ENCODE assay signal across 8 cellular contexts in genomic region chr1:54885863-54886723, GRCh38. TPM values are rescaled to one million over a fixed set of nuclear protein-coding genes. Genes with fewer than 3 reads are reported as not detected.
DNase-seq lines count a peak whose midpoint lies in the region; ATAC-seq and TF ChIP-seq lines count a peak whose summit lies in the region.

No MANE protein-coding gene starts in this region.

- H3K27ac ChIP-seq in temporal lobe (ENCODE audit: low read depth, low read length) = peak overlapping the region; percentile 30

- H3K4me3 Mint-ChIP-seq in stimulated activated naive CD8-positive, alpha-beta T cell treated with anti-CD3 and anti-CD28 coated beads, Interleukin-15, Interleukin-2, amounts not matched to agents 100 ng/mL and 50 ng/mL, for 24 hours = peak overlapping the region; percentile 91
- peak overlapping the region; percentile 93 to 98 (median 95) for H3K4me3 Mint-ChIP-seq in brain

- H3K27ac Mint-ChIP-seq in stimulated activated naive CD8-positive, alpha-beta T cell treated with anti-CD3 and anti-CD28 coated beads, Interleukin-15, Interleukin-2, amounts not matched to agents 100 ng/mL and 50 ng/mL, for 24 hours = peak overlapping the region; percentile 89
- H3K27ac Mint-ChIP-seq in brain = peak overlapping the region; percentile 51 to 94 (median 90)

- H3K27me3 Mint-ChIP-seq in stimulated activated naive CD8-positive, alpha-beta T cell treated with anti-CD3 and anti-CD28 coated beads, Interleukin-15, Interleukin-2, amounts not matched to agents 100 ng/mL and 50 ng/mL, for 24 hours = peaks cover 24% of the 10 kb centered on the region
- peaks cover 14% of the 10 kb centered on the region for H3K27me3 Mint-ChIP-seq in brain

- peaks cover 31% of the 10 kb centered on the region for H3K4me1 Mint-ChIP-seq in stimulated activated naive CD8-positive, alpha-beta T cell treated with anti-CD3 and anti-CD28 coated beads, Interleukin-15, Interleukin-2, amounts not matched to agents 100 ng/mL and 50 ng/mL, for 24 hours (ENCODE audit: low read depth)
- H3K4me1 Mint-ChIP-seq in brain = peaks cover 60% of the 10 kb centered on the region

- no peak for TF ChIP-seq CTCF in brain (conservative IDR thresholded peaks at IDR 0.05)

- H3K9me3 Mint-ChIP-seq in stimulated activated naive CD8-positive, alpha-beta T cell treated with anti-CD3 and anti-CD28 coated beads, Interleukin-15, Interleukin-2, amounts not matched to agents 100 ng/mL and 50 ng/mL, for 24 hours = no peaks in the 10 kb centered on the region
- H3K9me3 Mint-ChIP-seq in brain = peaks cover 0 to 11% (median 0%) of the 10 kb centered on the region in 5 experiments

- no peak for DNase-seq in stimulated activated naive CD8-positive, alpha-beta T cell treated with anti-CD3 and anti-CD28 coated beads, Interleukin-15, Interleukin-2, amounts not matched to agents 100 U/mL and 50 U/mL, for 24 hours
- DNase-seq in NCI-H510A treated with DMSO at 0.1 percent for 48 hours (lab: John Stamatoyannopoulos, UW) = peak; percentile 76
- DNase-seq in left kidney (ENCODE audit: low read depth, low spot score) = peak; percentile 68
- DNase-seq in stimulated activated CD4-positive, alpha-beta T cell treated with anti-CD3 and anti-CD28 coated beads, Interleukin-4, amount 100 ng/mL, for 24 hours = no peak

- peaks cover 31% of the 10 kb centered on the region for H3K36me3 Mint-ChIP-seq in stimulated activated naive CD8-positive, alpha-beta T cell treated with anti-CD3 and anti-CD28 coated beads, Interleukin-15, Interleukin-2, amounts not matched to agents 100 ng/mL and 50 ng/mL, for 24 hours (ENCODE audit: low read depth)
- H3K36me3 Mint-ChIP-seq in brain = peaks cover 39% of the 10 kb centered on the region

- ATAC-seq in stimulated activated naive CD8-positive, alpha-beta T cell treated with anti-CD3 and anti-CD28 coated beads, Interleukin-15, Interleukin-2, amounts not matched to agents 100 U/mL and 50 U/mL, for 24 hours = no peak
- ATAC-seq in HG02885 (IDR thresholded peaks at IDR 0.05; ENCODE audit: poor library complexity, unreplicated experiment) = no peak

RNA-seq across cellular contexts. Expression of gene DHCR24, which starts 0.9 kb away (rescaled TPM):
- 158 TPM for polyA plus RNA-seq in brain (ENCODE audit: insufficient read depth, low read depth, low replicate concordance)
- total RNA-seq in temporal lobe = 37.4 TPM

Comparison
In these comparisons a context has a peak if more than half of its experiments do, and no peak if none do; other contexts are left out.
1. DNase-seq: peak in NCI-H510A treated with DMSO at 0.1 percent for 48 hours (single experiment) and left kidney (single experiment); none in stimulated activated naive CD8-positive, alpha-beta T cell treated with anti-CD3 and anti-CD28 coated beads, Interleukin-15, Interleukin-2, amounts not matched to agents 100 U/mL and 50 U/mL, for 24 hours (single experiment) and stimulated activated CD4-positive, alpha-beta T cell treated with anti-CD3 and anti-CD28 coated beads, Interleukin-4, amount 100 ng/mL, for 24 hours (single experiment).